In genomic region chrX:107710617-107711391, GRCh38 we compare ENCODE assay signal across 8 cellular contexts.
DNase-seq lines count a peak whose midpoint lies in the region; ATAC-seq and TF ChIP-seq lines count a peak whose summit lies in the region.

No MANE protein-coding gene starts in this region.

- H3K9me3 ChIP-seq in DOHH2 (ENCODE audit: control insufficient read depth, insufficient read depth, low read length) (no peaks in the 10 kb centered on the region), suprapubic skin (no peaks in the 10 kb centered on the region)

- peak overlapping the region; percentile 72 for H3K4me3 Mint-ChIP-seq in T-helper 1 cell treated with Interleukin-12 subunit alpha and Interleukin-12 subunit beta and Interleukin-4 antibody, amounts not matched to agents 30 μg/mL and 1 μg/mL, for 36 hours
- H3K4me3 Mint-ChIP-seq in glutamatergic neuron (ENCODE audit: unreplicated experiment) = no peak overlapping the region

- peaks cover 35% of the 10 kb centered on the region for H3K4me1 Mint-ChIP-seq in T-helper 1 cell treated with Interleukin-12 subunit alpha and Interleukin-12 subunit beta and Interleukin-4 antibody, amounts not matched to agents 30 μg/mL and 1 μg/mL, for 36 hours (ENCODE audit: low read depth)
- peaks cover 2% of the 10 kb centered on the region for H3K4me1 Mint-ChIP-seq in glutamatergic neuron (ENCODE audit: low read depth, unreplicated experiment)

- H4K20me1 ChIP-seq in DOHH2 (ENCODE audit: control insufficient read depth, insufficient read depth, low read depth, low read length) = no peaks in the 10 kb centered on the region

- H3K9me2 ChIP-seq in DOHH2 (replicated peaks; ENCODE audit: control insufficient read depth, low read length) = no peaks in the 10 kb centered on the region

- H3K79me2 ChIP-seq in DOHH2 (ENCODE audit: control insufficient read depth, low read length) = peaks cover 5% of the 10 kb centered on the region

- H3K4me3 ChIP-seq in DOHH2 (ENCODE audit: low read length) (peak overlapping the region; percentile 46), coronary artery (peak overlapping the region; percentile 47), suprapubic skin (peak overlapping the region; percentile 20)

- TF ChIP-seq POLR2A in suprapubic skin (IDR thresholded peaks at IDR 0.05) = no peak

- DNase-seq in coronary artery (ENCODE audit: low spot score) (peak; percentile 85), lung microvascular endothelial cell (ENCODE audit: low read depth in 2 of 2) (peak; percentile 62 to 93), suprapubic skin (ENCODE audit: low spot score in 2 of 2) (peak in 1 of 2 donors; percentile 64), glutamatergic neuron (no peak)

- peaks cover 38% of the 10 kb centered on the region for H3K4me1 ChIP-seq in DOHH2 (ENCODE audit: control insufficient read depth, low read length)
- H3K4me1 ChIP-seq in suprapubic skin = peaks cover 22% of the 10 kb centered on the region

- H3K27me3 Mint-ChIP-seq in T-helper 1 cell treated with Interleukin-12 subunit alpha and Interleukin-12 subunit beta and Interleukin-4 antibody, amounts not matched to agents 30 μg/mL and 1 μg/mL, for 36 hours (ENCODE audit: low read depth) = no peaks in the 10 kb centered on the region
- peaks cover 2% of the 10 kb centered on the region for H3K27me3 Mint-ChIP-seq in glutamatergic neuron (ENCODE audit: unreplicated experiment)

- H3K27me3 ChIP-seq in DOHH2 (ENCODE audit: control insufficient read depth, low read length) (no peaks in the 10 kb centered on the region), suprapubic skin (no peaks in the 10 kb centered on the region)

- peaks cover 30% of the 10 kb centered on the region for H3K36me3 ChIP-seq in DOHH2 (ENCODE audit: control insufficient read depth, low read length)
- H3K36me3 ChIP-seq in suprapubic skin = peaks cover 21% of the 10 kb centered on the region

- no peak for TF ChIP-seq EP300 in suprapubic skin (IDR thresholded peaks at IDR 0.05)

- no peaks in the 10 kb centered on the region for H3K9me3 Mint-ChIP-seq in T-helper 1 cell treated with Interleukin-12 subunit alpha and Interleukin-12 subunit beta and Interleukin-4 antibody, amounts not matched to agents 30 μg/mL and 1 μg/mL, for 36 hours
- H3K9me3 Mint-ChIP-seq in glutamatergic neuron (ENCODE audit: unreplicated experiment) = peaks cover 5% of the 10 kb centered on the region

- WGBS in suprapubic skin = 41% methylated on average over 7 of the region's 7 CpGs

- TF ChIP-seq CTCF in DOHH2 (IDR thresholded peaks at IDR 0.05; ENCODE audit: low read depth, low read length, poor library complexity, severe bottlenecking) (no peak), coronary artery (IDR thresholded peaks at IDR 0.05) (no peak), suprapubic skin (IDR thresholded peaks at IDR 0.05) (no peak), glutamatergic neuron (IDR thresholded peaks at IDR 0.05; ENCODE audit: partially characterized antibody, unreplicated experiment) (no peak)

- peak overlapping the region; percentile 99 for H3K27ac Mint-ChIP-seq in T-helper 1 cell treated with Interleukin-12 subunit alpha and Interleukin-12 subunit beta and Interleukin-4 antibody, amounts not matched to agents 30 μg/mL and 1 μg/mL, for 36 hours
- no peak overlapping the region for H3K27ac Mint-ChIP-seq in glutamatergic neuron (ENCODE audit: unreplicated experiment)

- 0 out of 2 replicates have a peak, but pooled peaks cover 2% of the 10 kb centered on the region for H3F3A ChIP-seq in DOHH2 (ENCODE audit: control insufficient read depth, insufficient read depth)

- ATAC-seq in GM21381 (IDR thresholded peaks at IDR 0.05; ENCODE audit: unreplicated experiment) (peak; percentile 88), HG03565 (IDR thresholded peaks at IDR 0.05; ENCODE audit: unreplicated experiment) (peak; percentile 95)

- H3K36me3 Mint-ChIP-seq in T-helper 1 cell treated with Interleukin-12 subunit alpha and Interleukin-12 subunit beta and Interleukin-4 antibody, amounts not matched to agents 30 μg/mL and 1 μg/mL, for 36 hours (ENCODE audit: low read depth) = peaks cover 19% of the 10 kb centered on the region
- H3K36me3 Mint-ChIP-seq in glutamatergic neuron (ENCODE audit: unreplicated experiment) = no peaks in the 10 kb centered on the region

- peak overlapping the region; percentile 69 for H3K4me2 ChIP-seq in DOHH2 (ENCODE audit: low read length)

- H3K27ac ChIP-seq in DOHH2 (ENCODE audit: low read depth, low read length) = peak overlapping the region; percentile 51
- H3K27ac ChIP-seq in coronary artery = peak overlapping the region; percentile 94 to 97
- peak overlapping the region; percentile 98 for H3K27ac ChIP-seq in suprapubic skin
